Comparison of ENCODE assay signal across 1 cellular context in the genomic region with DNA sequence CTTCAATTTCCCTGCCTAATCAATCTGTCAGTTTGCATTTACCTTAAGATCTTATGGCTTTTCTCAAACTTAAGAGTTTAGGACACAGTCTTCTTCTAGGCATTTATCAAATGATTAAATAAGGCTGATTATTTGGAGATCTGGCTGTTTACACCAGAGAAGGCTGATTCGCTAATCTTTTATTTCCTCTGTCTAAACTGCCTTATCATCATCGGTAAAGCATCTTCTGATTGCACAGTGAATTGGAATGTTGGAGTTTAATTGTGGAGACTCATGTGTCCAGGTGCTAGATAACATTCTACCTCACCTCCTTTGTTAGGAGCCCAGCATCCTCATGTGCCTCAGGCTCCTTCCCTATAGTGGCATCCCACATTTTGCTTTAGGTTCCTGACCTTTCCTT.
TF ChIP-seq lines count a peak whose summit lies in the region.

No MANE protein-coding gene starts in this region.

TF ChIP-seq in GM23338, 12 proteins besides CTCF, POLR2A, EP300 and RAD21 (continued from another document):
- TF ChIP-seq, protein P1, sequence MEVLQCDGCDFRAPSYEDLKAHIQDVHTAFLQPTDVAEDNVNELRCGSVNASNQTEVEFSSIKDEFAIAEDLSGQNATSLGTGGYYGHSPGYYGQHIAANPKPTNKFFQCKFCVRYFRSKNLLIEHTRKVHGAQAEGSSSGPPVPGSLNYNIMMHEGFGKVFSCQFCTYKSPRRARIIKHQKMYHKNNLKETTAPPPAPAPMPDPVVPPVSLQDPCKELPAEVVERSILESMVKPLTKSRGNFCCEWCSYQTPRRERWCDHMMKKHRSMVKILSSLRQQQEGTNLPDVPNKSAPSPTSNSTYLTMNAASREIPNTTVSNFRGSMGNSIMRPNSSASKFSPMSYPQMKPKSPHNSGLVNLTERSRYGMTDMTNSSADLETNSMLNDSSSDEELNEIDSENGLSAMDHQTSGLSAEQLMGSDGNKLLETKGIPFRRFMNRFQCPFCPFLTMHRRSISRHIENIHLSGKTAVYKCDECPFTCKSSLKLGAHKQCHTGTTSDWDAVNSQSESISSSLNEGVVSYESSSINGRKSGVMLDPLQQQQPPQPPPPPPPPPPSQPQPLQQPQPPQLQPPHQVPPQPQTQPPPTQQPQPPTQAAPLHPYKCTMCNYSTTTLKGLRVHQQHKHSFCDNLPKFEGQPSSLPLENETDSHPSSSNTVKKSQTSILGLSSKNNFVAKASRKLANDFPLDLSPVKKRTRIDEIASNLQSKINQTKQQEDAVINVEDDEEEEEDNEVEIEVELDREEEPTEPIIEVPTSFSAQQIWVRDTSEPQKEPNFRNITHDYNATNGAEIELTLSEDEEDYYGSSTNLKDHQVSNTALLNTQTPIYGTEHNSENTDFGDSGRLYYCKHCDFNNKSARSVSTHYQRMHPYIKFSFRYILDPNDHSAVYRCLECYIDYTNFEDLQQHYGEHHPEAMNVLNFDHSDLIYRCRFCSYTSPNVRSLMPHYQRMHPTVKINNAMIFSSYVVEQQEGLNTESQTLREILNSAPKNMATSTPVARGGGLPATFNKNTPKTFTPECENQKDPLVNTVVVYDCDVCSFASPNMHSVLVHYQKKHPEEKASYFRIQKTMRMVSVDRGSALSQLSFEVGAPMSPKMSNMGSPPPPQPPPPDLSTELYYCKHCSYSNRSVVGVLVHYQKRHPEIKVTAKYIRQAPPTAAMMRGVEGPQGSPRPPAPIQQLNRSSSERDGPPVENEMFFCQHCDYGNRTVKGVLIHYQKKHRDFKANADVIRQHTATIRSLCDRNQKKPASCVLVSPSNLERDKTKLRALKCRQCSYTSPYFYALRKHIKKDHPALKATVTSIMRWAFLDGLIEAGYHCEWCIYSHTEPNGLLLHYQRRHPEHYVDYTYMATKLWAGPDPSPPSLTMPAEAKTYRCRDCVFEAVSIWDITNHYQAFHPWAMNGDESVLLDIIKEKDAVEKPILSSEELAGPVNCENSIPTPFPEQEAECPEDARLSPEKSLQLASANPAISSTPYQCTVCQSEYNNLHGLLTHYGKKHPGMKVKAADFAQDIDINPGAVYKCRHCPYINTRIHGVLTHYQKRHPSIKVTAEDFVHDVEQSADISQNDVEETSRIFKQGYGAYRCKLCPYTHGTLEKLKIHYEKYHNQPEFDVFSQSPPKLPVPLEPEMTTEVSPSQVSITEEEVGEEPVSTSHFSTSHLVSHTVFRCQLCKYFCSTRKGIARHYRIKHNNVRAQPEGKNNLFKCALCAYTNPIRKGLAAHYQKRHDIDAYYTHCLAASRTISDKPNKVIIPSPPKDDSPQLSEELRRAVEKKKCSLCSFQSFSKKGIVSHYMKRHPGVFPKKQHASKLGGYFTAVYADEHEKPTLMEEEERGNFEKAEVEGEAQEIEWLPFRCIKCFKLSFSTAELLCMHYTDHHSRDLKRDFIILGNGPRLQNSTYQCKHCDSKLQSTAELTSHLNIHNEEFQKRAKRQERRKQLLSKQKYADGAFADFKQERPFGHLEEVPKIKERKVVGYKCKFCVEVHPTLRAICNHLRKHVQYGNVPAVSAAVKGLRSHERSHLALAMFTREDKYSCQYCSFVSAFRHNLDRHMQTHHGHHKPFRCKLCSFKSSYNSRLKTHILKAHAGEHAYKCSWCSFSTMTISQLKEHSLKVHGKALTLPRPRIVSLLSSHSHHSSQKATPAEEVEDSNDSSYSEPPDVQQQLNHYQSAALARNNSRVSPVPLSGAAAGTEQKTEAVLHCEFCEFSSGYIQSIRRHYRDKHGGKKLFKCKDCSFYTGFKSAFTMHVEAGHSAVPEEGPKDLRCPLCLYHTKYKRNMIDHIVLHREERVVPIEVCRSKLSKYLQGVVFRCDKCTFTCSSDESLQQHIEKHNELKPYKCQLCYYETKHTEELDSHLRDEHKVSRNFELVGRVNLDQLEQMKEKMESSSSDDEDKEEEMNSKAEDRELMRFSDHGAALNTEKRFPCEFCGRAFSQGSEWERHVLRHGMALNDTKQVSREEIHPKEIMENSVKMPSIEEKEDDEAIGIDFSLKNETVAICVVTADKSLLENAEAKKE (CRISPR knock-in tag; IDR thresholded peaks at IDR 0.05) = no peak
- TF ChIP-seq, protein P2, sequence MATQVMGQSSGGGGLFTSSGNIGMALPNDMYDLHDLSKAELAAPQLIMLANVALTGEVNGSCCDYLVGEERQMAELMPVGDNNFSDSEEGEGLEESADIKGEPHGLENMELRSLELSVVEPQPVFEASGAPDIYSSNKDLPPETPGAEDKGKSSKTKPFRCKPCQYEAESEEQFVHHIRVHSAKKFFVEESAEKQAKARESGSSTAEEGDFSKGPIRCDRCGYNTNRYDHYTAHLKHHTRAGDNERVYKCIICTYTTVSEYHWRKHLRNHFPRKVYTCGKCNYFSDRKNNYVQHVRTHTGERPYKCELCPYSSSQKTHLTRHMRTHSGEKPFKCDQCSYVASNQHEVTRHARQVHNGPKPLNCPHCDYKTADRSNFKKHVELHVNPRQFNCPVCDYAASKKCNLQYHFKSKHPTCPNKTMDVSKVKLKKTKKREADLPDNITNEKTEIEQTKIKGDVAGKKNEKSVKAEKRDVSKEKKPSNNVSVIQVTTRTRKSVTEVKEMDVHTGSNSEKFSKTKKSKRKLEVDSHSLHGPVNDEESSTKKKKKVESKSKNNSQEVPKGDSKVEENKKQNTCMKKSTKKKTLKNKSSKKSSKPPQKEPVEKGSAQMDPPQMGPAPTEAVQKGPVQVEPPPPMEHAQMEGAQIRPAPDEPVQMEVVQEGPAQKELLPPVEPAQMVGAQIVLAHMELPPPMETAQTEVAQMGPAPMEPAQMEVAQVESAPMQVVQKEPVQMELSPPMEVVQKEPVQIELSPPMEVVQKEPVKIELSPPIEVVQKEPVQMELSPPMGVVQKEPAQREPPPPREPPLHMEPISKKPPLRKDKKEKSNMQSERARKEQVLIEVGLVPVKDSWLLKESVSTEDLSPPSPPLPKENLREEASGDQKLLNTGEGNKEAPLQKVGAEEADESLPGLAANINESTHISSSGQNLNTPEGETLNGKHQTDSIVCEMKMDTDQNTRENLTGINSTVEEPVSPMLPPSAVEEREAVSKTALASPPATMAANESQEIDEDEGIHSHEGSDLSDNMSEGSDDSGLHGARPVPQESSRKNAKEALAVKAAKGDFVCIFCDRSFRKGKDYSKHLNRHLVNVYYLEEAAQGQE (IDR thresholded peaks at IDR 0.05; ENCODE audit: unreplicated experiment) = no peak
- TF ChIP-seq STAT1 (IDR thresholded peaks at IDR 0.05; ENCODE audit: unreplicated experiment) = no peak
- TF ChIP-seq EZH2 (IDR thresholded peaks at IDR 0.05; ENCODE audit: low read depth, unreplicated experiment) = no peak
- no peak for TF ChIP-seq POLR2AphosphoS5 (IDR thresholded peaks at IDR 0.05; ENCODE audit: low read depth)
- TF ChIP-seq JUNB (IDR thresholded peaks at IDR 0.05; ENCODE audit: unreplicated experiment) = no peak
- TF ChIP-seq, protein P3, sequence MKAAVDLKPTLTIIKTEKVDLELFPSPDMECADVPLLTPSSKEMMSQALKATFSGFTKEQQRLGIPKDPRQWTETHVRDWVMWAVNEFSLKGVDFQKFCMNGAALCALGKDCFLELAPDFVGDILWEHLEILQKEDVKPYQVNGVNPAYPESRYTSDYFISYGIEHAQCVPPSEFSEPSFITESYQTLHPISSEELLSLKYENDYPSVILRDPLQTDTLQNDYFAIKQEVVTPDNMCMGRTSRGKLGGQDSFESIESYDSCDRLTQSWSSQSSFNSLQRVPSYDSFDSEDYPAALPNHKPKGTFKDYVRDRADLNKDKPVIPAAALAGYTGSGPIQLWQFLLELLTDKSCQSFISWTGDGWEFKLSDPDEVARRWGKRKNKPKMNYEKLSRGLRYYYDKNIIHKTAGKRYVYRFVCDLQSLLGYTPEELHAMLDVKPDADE (IDR thresholded peaks at IDR 0.05) = no peak
- TF ChIP-seq CREB1 (CRISPR knock-in tag; IDR thresholded peaks at IDR 0.05; ENCODE audit: low read depth) = no peak
- no peak for TF ChIP-seq NANOG (IDR thresholded peaks at IDR 0.05; ENCODE audit: borderline replicate concordance)
- TF ChIP-seq ZNF114 (CRISPR knock-in tag; IDR thresholded peaks at IDR 0.05) = no peak
